In the genomic region with DNA sequence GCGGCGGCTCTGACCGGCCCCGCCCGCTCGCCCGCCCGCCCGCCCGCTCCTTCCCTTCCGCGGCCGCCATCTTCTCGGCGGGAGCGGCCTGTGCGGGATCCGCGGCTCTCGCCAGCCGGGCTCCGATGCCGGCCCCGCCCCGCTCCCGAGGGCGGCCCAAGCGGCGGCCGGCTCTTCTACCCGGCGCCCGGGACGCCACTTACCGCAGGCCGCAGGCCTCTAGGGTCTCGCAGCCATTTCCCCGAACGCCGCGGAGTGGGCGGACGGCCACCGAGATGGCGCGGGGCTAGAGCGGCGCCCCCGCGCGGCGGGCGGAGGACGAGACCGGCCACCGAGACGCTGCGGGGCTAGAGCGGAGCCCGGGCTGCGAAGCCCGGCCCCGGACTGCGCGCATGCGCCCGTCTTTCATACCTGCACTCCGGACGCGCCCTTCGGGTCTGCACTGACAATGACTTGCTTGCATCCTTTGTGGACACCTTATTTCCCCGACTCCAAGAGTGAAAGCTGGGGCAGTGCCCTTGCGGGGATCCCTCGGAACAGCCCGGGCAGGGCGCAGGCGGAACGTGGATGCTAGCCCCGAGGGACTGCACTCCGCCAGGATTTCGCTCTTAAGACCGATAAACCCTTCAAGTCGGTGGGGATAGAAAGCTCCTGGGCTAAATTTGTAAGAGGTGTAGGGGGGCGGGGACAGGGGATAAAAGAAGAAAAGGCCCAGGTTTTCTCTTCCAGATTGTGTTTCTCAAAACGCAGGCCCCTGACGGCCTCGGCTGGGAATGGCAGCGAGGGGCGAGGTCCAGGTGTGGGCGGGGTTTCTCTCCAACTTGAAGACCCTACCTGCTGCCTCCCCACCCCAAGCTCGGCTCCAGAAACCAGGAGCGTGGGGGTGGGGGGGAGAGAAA, we compare ENCODE assay signal across 1 cellular context.
A peak's percentile ranks its signal among the peaks of the same experiment; 100 is the strongest.
TF ChIP-seq lines count a peak whose summit lies in the region.

A gene (minus strand): TSS at position 277 of the 899 bp plus-strand sequence.

TF ChIP-seq in K562, 482 proteins besides CTCF, POLR2A, EP300 and RAD21 (continued from another document and continues in another):
- TF ChIP-seq, protein P1, sequence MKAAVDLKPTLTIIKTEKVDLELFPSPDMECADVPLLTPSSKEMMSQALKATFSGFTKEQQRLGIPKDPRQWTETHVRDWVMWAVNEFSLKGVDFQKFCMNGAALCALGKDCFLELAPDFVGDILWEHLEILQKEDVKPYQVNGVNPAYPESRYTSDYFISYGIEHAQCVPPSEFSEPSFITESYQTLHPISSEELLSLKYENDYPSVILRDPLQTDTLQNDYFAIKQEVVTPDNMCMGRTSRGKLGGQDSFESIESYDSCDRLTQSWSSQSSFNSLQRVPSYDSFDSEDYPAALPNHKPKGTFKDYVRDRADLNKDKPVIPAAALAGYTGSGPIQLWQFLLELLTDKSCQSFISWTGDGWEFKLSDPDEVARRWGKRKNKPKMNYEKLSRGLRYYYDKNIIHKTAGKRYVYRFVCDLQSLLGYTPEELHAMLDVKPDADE (conservative IDR thresholded peaks at IDR 0.05; ENCODE audit: control insufficient read depth, low read depth, low read length): no peak; the same call in 1 of the 2 replicates
- TF ChIP-seq FOXP1 (CRISPR knock-in tag; IDR thresholded peaks at IDR 0.05) (peak; percentile 27; the same call in 1 of the 2 replicates), HNRNPLL (IDR thresholded peaks at IDR 0.05; ENCODE audit: low read depth, low read length, poor library complexity, severe bottlenecking) (peak; percentile 43), OTX1 (CRISPR knock-in tag; IDR thresholded peaks at IDR 0.05) (no peak), RBM22 (IDR thresholded peaks at IDR 0.05; ENCODE audit: low read depth, low read length, poor library complexity, severe bottlenecking) (peak; percentile 57), ILF3 (IDR thresholded peaks at IDR 0.05; ENCODE audit: borderline replicate concordance) (peak; percentile 89; the same call in 1 of the 2 replicates), ZNF282 (CRISPR knock-in tag; IDR thresholded peaks at IDR 0.05) (0 out of 2 replicates have a peak, but pooled peaks have one; percentile 5), RCOR1 (IDR thresholded peaks at IDR 0.05; ENCODE audit: borderline replicate concordance in 1 of 2, low read depth in 2 of 2, low read length in 2 of 2) (peak in 1 of 2 experiments; percentile 53; a peak in 1 of 4 replicates), ZNF408 (CRISPR knock-in tag; IDR thresholded peaks at IDR 0.05; ENCODE audit: low read depth) (no peak), SMARCE1 (IDR thresholded peaks at IDR 0.05) (no peak), KLF1 (tag; IDR thresholded peaks at IDR 0.05) (no peak), NFE2 (IDR thresholded peaks at IDR 0.05; ENCODE audit: low read depth) (no peak), MBD2 (IDR thresholded peaks at IDR 0.05; ENCODE audit: borderline replicate concordance, low read depth) (peak; percentile 29; the same call in 1 of the 2 replicates), ETV5 (CRISPR knock-in tag; IDR thresholded peaks at IDR 0.05; ENCODE audit: low read depth) (0 out of 2 replicates have a peak, but pooled peaks have one; percentile 30), MTA3 (IDR thresholded peaks at IDR 0.05; ENCODE audit: borderline replicate concordance) (peak; percentile 51), HDAC6 (IDR thresholded peaks at IDR 0.05; ENCODE audit: low read depth, low read length) (no peak), ZC3H11A (IDR thresholded peaks at IDR 0.05; ENCODE audit: low read depth, low read length) (no peak), PHF8 (IDR thresholded peaks at IDR 0.05; ENCODE audit: borderline replicate concordance, low read length) (peak; percentile 80; the same call in 1 of the 2 replicates)
- TF ChIP-seq, protein P2, sequence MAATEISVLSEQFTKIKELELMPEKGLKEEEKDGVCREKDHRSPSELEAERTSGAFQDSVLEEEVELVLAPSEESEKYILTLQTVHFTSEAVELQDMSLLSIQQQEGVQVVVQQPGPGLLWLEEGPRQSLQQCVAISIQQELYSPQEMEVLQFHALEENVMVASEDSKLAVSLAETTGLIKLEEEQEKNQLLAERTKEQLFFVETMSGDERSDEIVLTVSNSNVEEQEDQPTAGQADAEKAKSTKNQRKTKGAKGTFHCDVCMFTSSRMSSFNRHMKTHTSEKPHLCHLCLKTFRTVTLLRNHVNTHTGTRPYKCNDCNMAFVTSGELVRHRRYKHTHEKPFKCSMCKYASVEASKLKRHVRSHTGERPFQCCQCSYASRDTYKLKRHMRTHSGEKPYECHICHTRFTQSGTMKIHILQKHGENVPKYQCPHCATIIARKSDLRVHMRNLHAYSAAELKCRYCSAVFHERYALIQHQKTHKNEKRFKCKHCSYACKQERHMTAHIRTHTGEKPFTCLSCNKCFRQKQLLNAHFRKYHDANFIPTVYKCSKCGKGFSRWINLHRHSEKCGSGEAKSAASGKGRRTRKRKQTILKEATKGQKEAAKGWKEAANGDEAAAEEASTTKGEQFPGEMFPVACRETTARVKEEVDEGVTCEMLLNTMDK (IDR thresholded peaks at IDR 0.05; ENCODE audit: borderline replicate concordance, insufficient read depth, low read depth, low read length, poor library complexity, severe bottlenecking): peak; percentile 71
- TF ChIP-seq, protein P3, sequence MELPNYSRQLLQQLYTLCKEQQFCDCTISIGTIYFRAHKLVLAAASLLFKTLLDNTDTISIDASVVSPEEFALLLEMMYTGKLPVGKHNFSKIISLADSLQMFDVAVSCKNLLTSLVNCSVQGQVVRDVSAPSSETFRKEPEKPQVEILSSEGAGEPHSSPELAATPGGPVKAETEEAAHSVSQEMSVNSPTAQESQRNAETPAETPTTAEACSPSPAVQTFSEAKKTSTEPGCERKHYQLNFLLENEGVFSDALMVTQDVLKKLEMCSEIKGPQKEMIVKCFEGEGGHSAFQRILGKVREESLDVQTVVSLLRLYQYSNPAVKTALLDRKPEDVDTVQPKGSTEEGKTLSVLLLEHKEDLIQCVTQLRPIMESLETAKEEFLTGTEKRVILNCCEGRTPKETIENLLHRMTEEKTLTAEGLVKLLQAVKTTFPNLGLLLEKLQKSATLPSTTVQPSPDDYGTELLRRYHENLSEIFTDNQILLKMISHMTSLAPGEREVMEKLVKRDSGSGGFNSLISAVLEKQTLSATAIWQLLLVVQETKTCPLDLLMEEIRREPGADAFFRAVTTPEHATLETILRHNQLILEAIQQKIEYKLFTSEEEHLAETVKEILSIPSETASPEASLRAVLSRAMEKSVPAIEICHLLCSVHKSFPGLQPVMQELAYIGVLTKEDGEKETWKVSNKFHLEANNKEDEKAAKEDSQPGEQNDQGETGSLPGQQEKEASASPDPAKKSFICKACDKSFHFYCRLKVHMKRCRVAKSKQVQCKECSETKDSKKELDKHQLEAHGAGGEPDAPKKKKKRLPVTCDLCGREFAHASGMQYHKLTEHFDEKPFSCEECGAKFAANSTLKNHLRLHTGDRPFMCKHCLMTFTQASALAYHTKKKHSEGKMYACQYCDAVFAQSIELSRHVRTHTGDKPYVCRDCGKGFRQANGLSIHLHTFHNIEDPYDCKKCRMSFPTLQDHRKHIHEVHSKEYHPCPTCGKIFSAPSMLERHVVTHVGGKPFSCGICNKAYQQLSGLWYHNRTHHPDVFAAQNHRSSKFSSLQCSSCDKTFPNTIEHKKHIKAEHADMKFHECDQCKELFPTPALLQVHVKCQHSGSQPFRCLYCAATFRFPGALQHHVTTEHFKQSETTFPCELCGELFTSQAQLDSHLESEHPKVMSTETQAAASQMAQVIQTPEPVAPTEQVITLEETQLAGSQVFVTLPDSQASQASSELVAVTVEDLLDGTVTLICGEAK (IDR thresholded peaks at IDR 0.05): no peak
- TF ChIP-seq, protein P3 (CRISPR knock-in tag; IDR thresholded peaks at IDR 0.05): no peak
- TF ChIP-seq, protein P4, sequence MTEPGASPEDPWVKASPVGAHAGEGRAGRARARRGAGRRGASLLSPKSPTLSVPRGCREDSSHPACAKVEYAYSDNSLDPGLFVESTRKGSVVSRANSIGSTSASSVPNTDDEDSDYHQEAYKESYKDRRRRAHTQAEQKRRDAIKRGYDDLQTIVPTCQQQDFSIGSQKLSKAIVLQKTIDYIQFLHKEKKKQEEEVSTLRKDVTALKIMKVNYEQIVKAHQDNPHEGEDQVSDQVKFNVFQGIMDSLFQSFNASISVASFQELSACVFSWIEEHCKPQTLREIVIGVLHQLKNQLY (CRISPR knock-in tag; conservative IDR thresholded peaks at IDR 0.05): no peak
- TF ChIP-seq, protein P5, sequence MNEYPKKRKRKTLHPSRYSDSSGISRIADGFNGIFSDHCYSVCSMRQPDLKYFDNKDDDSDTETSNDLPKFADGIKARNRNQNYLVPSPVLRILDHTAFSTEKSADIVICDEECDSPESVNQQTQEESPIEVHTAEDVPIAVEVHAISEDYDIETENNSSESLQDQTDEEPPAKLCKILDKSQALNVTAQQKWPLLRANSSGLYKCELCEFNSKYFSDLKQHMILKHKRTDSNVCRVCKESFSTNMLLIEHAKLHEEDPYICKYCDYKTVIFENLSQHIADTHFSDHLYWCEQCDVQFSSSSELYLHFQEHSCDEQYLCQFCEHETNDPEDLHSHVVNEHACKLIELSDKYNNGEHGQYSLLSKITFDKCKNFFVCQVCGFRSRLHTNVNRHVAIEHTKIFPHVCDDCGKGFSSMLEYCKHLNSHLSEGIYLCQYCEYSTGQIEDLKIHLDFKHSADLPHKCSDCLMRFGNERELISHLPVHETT (CRISPR knock-in tag; conservative IDR thresholded peaks at IDR 0.05 in 1 of 2, IDR thresholded peaks at IDR 0.05 in 1 of 2): peak in 1 of 2 experiments; percentile 88; a peak in 2 of 4 replicates
- TF ChIP-seq, protein P6, sequence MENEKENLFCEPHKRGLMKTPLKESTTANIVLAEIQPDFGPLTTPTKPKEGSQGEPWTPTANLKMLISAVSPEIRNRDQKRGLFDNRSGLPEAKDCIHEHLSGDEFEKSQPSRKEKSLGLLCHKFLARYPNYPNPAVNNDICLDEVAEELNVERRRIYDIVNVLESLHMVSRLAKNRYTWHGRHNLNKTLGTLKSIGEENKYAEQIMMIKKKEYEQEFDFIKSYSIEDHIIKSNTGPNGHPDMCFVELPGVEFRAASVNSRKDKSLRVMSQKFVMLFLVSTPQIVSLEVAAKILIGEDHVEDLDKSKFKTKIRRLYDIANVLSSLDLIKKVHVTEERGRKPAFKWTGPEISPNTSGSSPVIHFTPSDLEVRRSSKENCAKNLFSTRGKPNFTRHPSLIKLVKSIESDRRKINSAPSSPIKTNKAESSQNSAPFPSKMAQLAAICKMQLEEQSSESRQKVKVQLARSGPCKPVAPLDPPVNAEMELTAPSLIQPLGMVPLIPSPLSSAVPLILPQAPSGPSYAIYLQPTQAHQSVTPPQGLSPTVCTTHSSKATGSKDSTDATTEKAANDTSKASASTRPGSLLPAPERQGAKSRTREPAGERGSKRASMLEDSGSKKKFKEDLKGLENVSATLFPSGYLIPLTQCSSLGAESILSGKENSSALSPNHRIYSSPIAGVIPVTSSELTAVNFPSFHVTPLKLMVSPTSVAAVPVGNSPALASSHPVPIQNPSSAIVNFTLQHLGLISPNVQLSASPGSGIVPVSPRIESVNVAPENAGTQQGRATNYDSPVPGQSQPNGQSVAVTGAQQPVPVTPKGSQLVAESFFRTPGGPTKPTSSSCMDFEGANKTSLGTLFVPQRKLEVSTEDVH (IDR thresholded peaks at IDR 0.05; ENCODE audit: low read depth, partially characterized antibody): peak; percentile 52
- TF ChIP-seq, protein P7, sequence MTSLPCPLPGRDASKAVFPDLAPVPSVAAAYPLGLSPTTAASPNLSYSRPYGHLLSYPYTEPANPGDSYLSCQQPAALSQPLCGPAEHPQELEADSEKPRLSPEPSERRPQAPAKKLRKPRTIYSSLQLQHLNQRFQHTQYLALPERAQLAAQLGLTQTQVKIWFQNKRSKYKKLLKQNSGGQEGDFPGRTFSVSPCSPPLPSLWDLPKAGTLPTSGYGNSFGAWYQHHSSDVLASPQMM (CRISPR knock-in tag; IDR thresholded peaks at IDR 0.05): no peak
- TF ChIP-seq, protein P8, sequence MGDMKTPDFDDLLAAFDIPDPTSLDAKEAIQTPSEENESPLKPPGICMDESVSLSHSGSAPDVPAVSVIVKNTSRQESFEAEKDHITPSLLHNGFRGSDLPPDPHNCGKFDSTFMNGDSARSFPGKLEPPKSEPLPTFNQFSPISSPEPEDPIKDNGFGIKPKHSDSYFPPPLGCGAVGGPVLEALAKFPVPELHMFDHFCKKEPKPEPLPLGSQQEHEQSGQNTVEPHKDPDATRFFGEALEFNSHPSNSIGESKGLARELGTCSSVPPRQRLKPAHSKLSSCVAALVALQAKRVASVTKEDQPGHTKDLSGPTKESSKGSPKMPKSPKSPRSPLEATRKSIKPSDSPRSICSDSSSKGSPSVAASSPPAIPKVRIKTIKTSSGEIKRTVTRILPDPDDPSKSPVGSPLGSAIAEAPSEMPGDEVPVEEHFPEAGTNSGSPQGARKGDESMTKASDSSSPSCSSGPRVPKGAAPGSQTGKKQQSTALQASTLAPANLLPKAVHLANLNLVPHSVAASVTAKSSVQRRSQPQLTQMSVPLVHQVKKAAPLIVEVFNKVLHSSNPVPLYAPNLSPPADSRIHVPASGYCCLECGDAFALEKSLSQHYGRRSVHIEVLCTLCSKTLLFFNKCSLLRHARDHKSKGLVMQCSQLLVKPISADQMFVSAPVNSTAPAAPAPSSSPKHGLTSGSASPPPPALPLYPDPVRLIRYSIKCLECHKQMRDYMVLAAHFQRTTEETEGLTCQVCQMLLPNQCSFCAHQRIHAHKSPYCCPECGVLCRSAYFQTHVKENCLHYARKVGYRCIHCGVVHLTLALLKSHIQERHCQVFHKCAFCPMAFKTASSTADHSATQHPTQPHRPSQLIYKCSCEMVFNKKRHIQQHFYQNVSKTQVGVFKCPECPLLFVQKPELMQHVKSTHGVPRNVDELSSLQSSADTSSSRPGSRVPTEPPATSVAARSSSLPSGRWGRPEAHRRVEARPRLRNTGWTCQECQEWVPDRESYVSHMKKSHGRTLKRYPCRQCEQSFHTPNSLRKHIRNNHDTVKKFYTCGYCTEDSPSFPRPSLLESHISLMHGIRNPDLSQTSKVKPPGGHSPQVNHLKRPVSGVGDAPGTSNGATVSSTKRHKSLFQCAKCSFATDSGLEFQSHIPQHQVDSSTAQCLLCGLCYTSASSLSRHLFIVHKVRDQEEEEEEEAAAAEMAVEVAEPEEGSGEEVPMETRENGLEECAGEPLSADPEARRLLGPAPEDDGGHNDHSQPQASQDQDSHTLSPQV (IDR thresholded peaks at IDR 0.05): 0 out of 2 replicates have a peak, but pooled peaks have one; percentile 23
